Comparison of ENCODE assay signal across 1 cellular context in genomic region chr12:12017798-12018197, GRCh38.
TF ChIP-seq lines count a peak whose summit lies in the region.

No MANE protein-coding gene starts in this region.

TF ChIP-seq in HCT116, 20 proteins besides CTCF, POLR2A, EP300 and RAD21 (continued from another document):
- no peak for TF ChIP-seq REST (IDR thresholded peaks at IDR 0.05; ENCODE audit: low read depth)
- no peak for TF ChIP-seq ELF1 (IDR thresholded peaks at IDR 0.05; ENCODE audit: borderline replicate concordance, low read depth)
- TF ChIP-seq SRF (IDR thresholded peaks at IDR 0.05; ENCODE audit: low read depth), result no peak
- no peak for TF ChIP-seq MAX (IDR thresholded peaks at IDR 0.05)
- TF ChIP-seq EGR1 (IDR thresholded peaks at IDR 0.05; ENCODE audit: low read depth), result no peak
- TF ChIP-seq CBX3 (IDR thresholded peaks at IDR 0.05; ENCODE audit: low read depth), result no peak
TF ChIP-seq in HCT116: peak in this region for 0.
